Comparison of ENCODE assay signal across 1 cellular context in genomic region chr4:120053916-120054315, GRCh38.
TF ChIP-seq lines count a peak whose summit lies in the region.

No MANE protein-coding gene starts in this region.

TF ChIP-seq in GM12878, 131 proteins besides CTCF, POLR2A, EP300 and RAD21 (continued from another document):
- TF ChIP-seq ZNF592 (IDR thresholded peaks at IDR 0.05) (no peak), ZBTB40 (IDR thresholded peaks at IDR 0.05; ENCODE audit: borderline replicate concordance) (no peak), USF2 (IDR thresholded peaks at IDR 0.05; ENCODE audit: borderline replicate concordance, low read depth, low read length) (no peak), CEBPZ (IDR thresholded peaks at IDR 0.05; ENCODE audit: low read depth, low read length) (no peak), IRF4 (IDR thresholded peaks at IDR 0.05; ENCODE audit: low read depth, low read length) (no peak), EGR1 (IDR thresholded peaks at IDR 0.05; ENCODE audit: borderline replicate concordance in 1 of 2, low read depth in 2 of 2, low read length in 2 of 2) (no peak), RBBP5 (conservative IDR thresholded peaks at IDR 0.05) (no peak), GATAD2B (conservative IDR thresholded peaks at IDR 0.05; ENCODE audit: low read depth) (no peak), FOXM1 (IDR thresholded peaks at IDR 0.05; ENCODE audit: low read depth, low read length) (no peak), ZNF24 (IDR thresholded peaks at IDR 0.05) (no peak), ZNF217 (IDR thresholded peaks at IDR 0.05) (no peak), NFYA (IDR thresholded peaks at IDR 0.05; ENCODE audit: borderline replicate concordance, low read depth, low read length) (no peak), RB1 (IDR thresholded peaks at IDR 0.05; ENCODE audit: borderline replicate concordance) (no peak), ZNF622 (IDR thresholded peaks at IDR 0.05) (no peak)
